Comparison of ENCODE assay signal across 8 cellular contexts in the genomic region with DNA sequence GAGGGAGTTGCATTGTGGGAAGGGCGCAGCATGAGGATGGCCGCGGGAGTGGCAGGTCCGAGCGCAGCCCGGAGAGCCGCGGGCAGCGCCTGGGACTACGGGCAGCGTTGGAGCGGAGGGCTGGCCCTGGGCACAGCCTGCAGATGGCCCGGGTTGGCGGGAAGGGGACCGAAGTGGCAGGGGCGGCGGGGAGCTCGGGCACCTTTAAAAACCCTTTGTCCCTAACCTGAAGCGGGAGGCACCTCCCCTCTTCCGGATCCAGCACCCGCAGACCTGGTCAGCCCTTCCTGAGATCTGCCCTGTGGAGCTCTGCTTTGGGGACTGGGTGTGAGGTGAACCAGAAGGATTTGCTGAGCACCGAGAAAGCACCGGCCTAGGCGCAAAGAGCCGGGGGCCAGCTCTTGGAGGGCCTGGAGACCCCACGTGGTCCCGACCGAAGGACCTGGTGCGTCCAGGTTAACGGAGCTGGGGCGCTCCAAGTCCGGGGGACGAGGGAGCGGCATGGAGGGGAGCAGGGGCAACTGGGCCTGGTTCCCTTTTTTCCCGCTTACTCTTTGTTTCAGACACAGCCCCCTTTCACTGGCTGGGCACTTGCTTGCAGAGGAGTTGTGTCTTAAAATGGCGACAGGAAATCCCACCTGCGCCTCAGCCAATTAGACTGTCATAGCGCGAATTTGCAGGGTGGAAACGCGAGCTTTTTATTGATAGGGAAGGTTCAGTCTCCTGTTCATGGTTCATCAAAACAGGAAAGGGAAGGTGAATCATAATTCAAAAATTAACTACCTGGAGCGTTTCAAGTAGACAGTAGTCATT. TPM values are rescaled to one million over a fixed set of nuclear protein-coding genes. Genes with fewer than 3 reads are reported as not detected.
A peak's percentile ranks its signal among the peaks of the same experiment; 100 is the strongest.
DNase-seq lines count a peak whose midpoint lies in the region; ATAC-seq, FAIRE-seq and TF ChIP-seq lines count a peak whose summit lies in the region.

No MANE protein-coding gene starts in this region.

- DNase-seq in Right ventricle myocardium inferior (ENCODE audit: missing footprints) (peak; percentile 81), cardiac septum (ENCODE audit: low spot score) (no peak), astrocyte (ENCODE audit: low read depth) (peak; percentile 20), islet precursor cell (peak; percentile 70), NCI-H1105 (lab: John Stamatoyannopoulos, UW) (no peak)
- peak; percentile 61 to 67 for DNase-seq in stimulated activated CD4-positive, alpha-beta T cell treated with anti-CD3 and anti-CD28 coated beads, Interleukin-2, amount 100 ng/mL, for 48 hours

- H3K9me3 Mint-ChIP-seq in astrocyte (ENCODE audit: unreplicated experiment) = no peaks in the 10 kb centered on the region

- H4K20me1 ChIP-seq in astrocyte (ENCODE audit: insufficient read depth, low read length) = peaks cover 12% of the 10 kb centered on the region

- peaks cover 18% of the 10 kb centered on the region for H3K4me1 ChIP-seq in astrocyte (ENCODE audit: insufficient read depth, low read length)

- H3K36me3 ChIP-seq in astrocyte (ENCODE audit: insufficient read depth, low read length) = no peaks in the 10 kb centered on the region

- ATAC-seq in Right ventricle myocardium inferior = no peak
- ATAC-seq in HG03108 (IDR thresholded peaks at IDR 0.05; ENCODE audit: unreplicated experiment) = peak; percentile 27
- ATAC-seq in SK-N-SH treated with all-trans-retinoic acid at 6 μM for 48 hours = peak; percentile 57

- H3K4me3 Mint-ChIP-seq in astrocyte (ENCODE audit: unreplicated experiment) = no peak overlapping the region

- no peaks in the 10 kb centered on the region for H3K27me3 ChIP-seq in astrocyte (ENCODE audit: insufficient read depth, low read length)

- intact Hi-C loops in Right ventricle myocardium inferior (cut with DNase I) (loop anchor here (5.0 kb wide), 1 partner anchor 98 kb away; no protein-coding TSS in a partner anchor), cardiac septum (cut with DNase I) (loop anchor here (5.0 kb wide), 2 partner anchors 62 to 277 kb away; partner anchors contain the start of gene SCAF11)

- no peak for FAIRE-seq in astrocyte (lab: Jason Lieb, UNC)

- peak overlapping the region; percentile 90 for H3K9ac ChIP-seq in astrocyte (ENCODE audit: low read length)

- no peak for TF ChIP-seq CTCF in astrocyte (IDR thresholded peaks at IDR 0.05; ENCODE audit: insufficient read depth, low read depth, low read length)

- H3K36me3 Mint-ChIP-seq in astrocyte (ENCODE audit: low read depth, unreplicated experiment) = no peaks in the 10 kb centered on the region

- peak overlapping the region; percentile 90 for H3K4me3 ChIP-seq in astrocyte (ENCODE audit: insufficient read depth, low read depth, low read length)

- no peaks in the 10 kb centered on the region for H3K9me3 ChIP-seq in astrocyte (ENCODE audit: insufficient read depth, low read depth, low read length)

- no peaks in the 10 kb centered on the region for H3K4me1 Mint-ChIP-seq in astrocyte (ENCODE audit: low read depth, unreplicated experiment)

- peak overlapping the region; percentile 96 for H2AFZ ChIP-seq in astrocyte (ENCODE audit: low read depth, low read length)

- H3K27ac Mint-ChIP-seq in astrocyte (ENCODE audit: unreplicated experiment) = no peak overlapping the region

- H3K27me3 Mint-ChIP-seq in astrocyte (ENCODE audit: low read depth, unreplicated experiment) = no peaks in the 10 kb centered on the region

- H3K4me2 ChIP-seq in astrocyte (ENCODE audit: low read length) = peak overlapping the region; percentile 95

- no peak overlapping the region for H3K27ac ChIP-seq in astrocyte (ENCODE audit: low read depth, low read length)

- H3K79me2 ChIP-seq in astrocyte (ENCODE audit: insufficient read depth, low read length) = peaks cover 40% of the 10 kb centered on the region

TF ChIP-seq in SK-N-SH treated with all-trans-retinoic acid at 6 μM for 48 hours, 23 proteins besides CTCF, POLR2A, EP300 and RAD21:
- TF ChIP-seq PPARA (CRISPR knock-in tag; IDR thresholded peaks at IDR 0.05; ENCODE audit: borderline replicate concordance) = no peak
- no peak for TF ChIP-seq ZFP30 (CRISPR knock-in tag; IDR thresholded peaks at IDR 0.05)
- no peak for TF ChIP-seq SNAI2 (CRISPR knock-in tag; IDR thresholded peaks at IDR 0.05)
- no peak for TF ChIP-seq TCF4 (CRISPR knock-in tag; IDR thresholded peaks at IDR 0.05; ENCODE audit: borderline replicate concordance)
- no peak for TF ChIP-seq TOX (CRISPR knock-in tag; IDR thresholded peaks at IDR 0.05; ENCODE audit: borderline replicate concordance)
- no peak for TF ChIP-seq ZC3H10 (CRISPR knock-in tag; IDR thresholded peaks at IDR 0.05)
- TF ChIP-seq, protein P1, sequence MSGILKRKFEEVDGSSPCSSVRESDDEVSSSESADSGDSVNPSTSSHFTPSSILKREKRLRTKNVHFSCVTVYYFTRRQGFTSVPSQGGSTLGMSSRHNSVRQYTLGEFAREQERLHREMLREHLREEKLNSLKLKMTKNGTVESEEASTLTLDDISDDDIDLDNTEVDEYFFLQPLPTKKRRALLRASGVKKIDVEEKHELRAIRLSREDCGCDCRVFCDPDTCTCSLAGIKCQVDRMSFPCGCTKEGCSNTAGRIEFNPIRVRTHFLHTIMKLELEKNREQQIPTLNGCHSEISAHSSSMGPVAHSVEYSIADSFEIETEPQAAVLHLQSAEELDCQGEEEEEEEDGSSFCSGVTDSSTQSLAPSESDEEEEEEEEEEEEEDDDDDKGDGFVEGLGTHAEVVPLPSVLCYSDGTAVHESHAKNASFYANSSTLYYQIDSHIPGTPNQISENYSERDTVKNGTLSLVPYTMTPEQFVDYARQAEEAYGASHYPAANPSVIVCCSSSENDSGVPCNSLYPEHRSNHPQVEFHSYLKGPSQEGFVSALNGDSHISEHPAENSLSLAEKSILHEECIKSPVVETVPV (CRISPR knock-in tag; IDR thresholded peaks at IDR 0.05) = no peak
- TF ChIP-seq RARB (CRISPR knock-in tag; IDR thresholded peaks at IDR 0.05) = no peak

RNA-seq across cellular contexts. Expression of gene SLC38A1, which starts 0.8 kb away (rescaled TPM):
- total RNA-seq in Right ventricle myocardium inferior = 140 TPM
- total RNA-seq in cardiac septum = 64.4 TPM
- total RNA-seq in astrocyte = 141 and 160 TPM in 2 replicates

Comparison
In these comparisons a context has a peak if more than half of its experiments do, and no peak if none do; other contexts are left out.
1. DNase-seq: peak in Right ventricle myocardium inferior (single experiment), astrocyte (single experiment), islet precursor cell (single experiment) and stimulated activated CD4-positive, alpha-beta T cell treated with anti-CD3 and anti-CD28 coated beads, Interleukin-2, amount 100 ng/mL, for 48 hours (2 of 2); none in cardiac septum (single experiment) and NCI-H1105 (single experiment).